8 cellular contexts compared by ENCODE assay signal in the genomic region with DNA sequence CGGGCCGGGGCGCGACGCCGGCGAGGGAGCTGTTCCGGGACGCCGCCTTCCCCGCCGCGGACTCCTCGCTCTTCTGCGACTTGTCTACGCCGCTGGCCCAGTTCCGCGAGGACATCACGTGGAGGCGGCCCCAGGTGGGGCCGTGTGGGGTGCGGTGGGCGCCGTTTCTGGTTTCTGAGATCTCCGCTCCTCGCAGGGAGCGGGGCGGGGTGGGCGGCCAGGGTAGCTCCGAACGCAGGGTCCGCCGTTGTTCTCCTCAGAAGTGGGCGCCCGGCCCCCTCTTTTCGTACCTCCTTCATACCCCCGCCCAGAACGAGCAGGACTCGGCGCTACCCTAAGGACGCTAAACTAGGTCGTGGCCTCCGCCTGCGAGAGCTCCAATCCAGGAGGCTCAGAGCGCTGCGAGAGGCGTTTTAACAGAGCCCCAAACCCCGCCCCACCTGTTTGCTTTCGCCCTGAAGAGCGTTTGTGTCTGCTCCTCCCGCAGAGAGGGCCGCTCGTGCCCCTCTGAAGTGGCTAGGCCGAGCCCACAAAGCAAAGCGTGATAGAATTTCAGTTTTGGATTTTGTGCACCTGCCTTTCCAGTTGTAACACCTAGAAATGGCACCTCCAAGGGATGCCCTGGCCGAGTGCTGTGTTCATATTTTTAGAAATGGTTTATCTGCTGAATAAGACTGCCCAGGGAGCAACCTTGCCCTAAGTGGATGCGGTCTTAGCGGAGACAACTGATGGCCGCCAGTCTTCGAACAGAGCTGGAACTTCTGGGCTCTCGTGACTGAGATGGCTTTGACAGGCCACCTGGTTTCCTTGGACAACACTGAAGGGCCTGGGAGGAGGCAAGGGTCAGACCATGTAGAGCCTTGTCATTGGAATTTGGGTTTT. TPM values are rescaled to one million over a fixed set of nuclear protein-coding genes. Genes with fewer than 3 reads are reported as not detected.
A peak's percentile ranks its signal among the peaks of the same experiment; 100 is the strongest.
DNase-seq lines count a peak whose midpoint lies in the region; ATAC-seq and TF ChIP-seq lines count a peak whose summit lies in the region.

No MANE protein-coding gene starts in this region.

- H3K4me1 ChIP-seq in liver (ENCODE audit: control insufficient read depth in 4 of 4, insufficient read depth in 4 of 4, low read length in 3 of 4): peaks cover 18 to 53% (median 40%) of the 10 kb centered on the region in 4 donors

- TF ChIP-seq RAD21 in liver (IDR thresholded peaks at IDR 0.05): no peak

- H3K27ac ChIP-seq in liver (ENCODE audit: low read depth in 1 of 2, low read length in 2 of 2): peak overlapping the region; percentile 23 to 95

- H3K9ac ChIP-seq in liver (ENCODE audit: low read depth in 1 of 2, low read length in 2 of 2): peak overlapping the region; percentile 33 to 38

- peak; percentile 2 for ATAC-seq in GM19035 (IDR thresholded peaks at IDR 0.05; ENCODE audit: unreplicated experiment)

- peaks cover 0 to 6% (median 4%) of the 10 kb centered on the region in 4 donors for H3K36me3 ChIP-seq in liver (ENCODE audit: control insufficient read depth in 4 of 4, insufficient read depth in 3 of 4, low read depth in 1 of 4, low read length in 3 of 4)

- 5% methylated on average over 62 of the region's 62 CpGs for WGBS in liver

- no peaks in the 10 kb centered on the region for H3K9me3 ChIP-seq in liver (ENCODE audit: control insufficient read depth in 4 of 4, low read length in 3 of 4)

- H3K27me3 ChIP-seq in liver (ENCODE audit: control insufficient read depth in 4 of 4, insufficient read depth in 4 of 4, low read length in 3 of 4): no peaks in the 10 kb centered on the region

- no peak for TF ChIP-seq CTCF in liver (IDR thresholded peaks at IDR 0.05; ENCODE audit: low read depth, low read length, missing input control)

- DNase-seq in AG08396 (ENCODE audit: low spot score) (peak; percentile 53), T-helper 22 cell (ENCODE audit: low read depth) (peak; percentile 51), Ammon's horn (ENCODE audit: low spot score) (no peak)
- peak; percentile 42 for DNase-seq in Jurkat, Clone E6-1 (ENCODE audit: low read depth, low spot score)
- peak; percentile 47 for DNase-seq in central memory CD4-positive, alpha-beta T cell
- DNase-seq in stimulated activated naive CD4-positive, alpha-beta T cell treated with Interleukin-2 at 50 U/mL for 16 hours (lab: John Stamatoyannopoulos, UW): peak; percentile 62

- H3K4me3 ChIP-seq in Jurkat, Clone E6-1 (ENCODE audit: low read length): peak overlapping the region; percentile 97
- H3K4me3 ChIP-seq in liver (ENCODE audit: low read depth in 1 of 3, low read length in 3 of 3): peak overlapping the region; percentile 36 to 90 (median 80)

TF ChIP-seq in liver, 16 proteins besides CTCF, POLR2A, EP300 and RAD21:
- TF ChIP-seq, protein P1, sequence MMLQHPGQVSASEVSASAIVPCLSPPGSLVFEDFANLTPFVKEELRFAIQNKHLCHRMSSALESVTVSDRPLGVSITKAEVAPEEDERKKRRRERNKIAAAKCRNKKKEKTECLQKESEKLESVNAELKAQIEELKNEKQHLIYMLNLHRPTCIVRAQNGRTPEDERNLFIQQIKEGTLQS (IDR thresholded peaks at IDR 0.05): no peak
- TF ChIP-seq HNF4A (conservative IDR thresholded peaks at IDR 0.05): no peak
- no peak for TF ChIP-seq HNF4G (IDR thresholded peaks at IDR 0.05)
- no peak for TF ChIP-seq MAX (IDR thresholded peaks at IDR 0.05)
- TF ChIP-seq EGR1 (IDR thresholded peaks at IDR 0.05; ENCODE audit: low read depth in 2 of 2): no peak
- no peak for TF ChIP-seq FOXA2 (IDR thresholded peaks at IDR 0.05)
- TF ChIP-seq GABPA (IDR thresholded peaks at IDR 0.05 in 1 of 2, conservative IDR thresholded peaks at IDR 0.05 in 1 of 2): no peak
- TF ChIP-seq, protein P2, sequence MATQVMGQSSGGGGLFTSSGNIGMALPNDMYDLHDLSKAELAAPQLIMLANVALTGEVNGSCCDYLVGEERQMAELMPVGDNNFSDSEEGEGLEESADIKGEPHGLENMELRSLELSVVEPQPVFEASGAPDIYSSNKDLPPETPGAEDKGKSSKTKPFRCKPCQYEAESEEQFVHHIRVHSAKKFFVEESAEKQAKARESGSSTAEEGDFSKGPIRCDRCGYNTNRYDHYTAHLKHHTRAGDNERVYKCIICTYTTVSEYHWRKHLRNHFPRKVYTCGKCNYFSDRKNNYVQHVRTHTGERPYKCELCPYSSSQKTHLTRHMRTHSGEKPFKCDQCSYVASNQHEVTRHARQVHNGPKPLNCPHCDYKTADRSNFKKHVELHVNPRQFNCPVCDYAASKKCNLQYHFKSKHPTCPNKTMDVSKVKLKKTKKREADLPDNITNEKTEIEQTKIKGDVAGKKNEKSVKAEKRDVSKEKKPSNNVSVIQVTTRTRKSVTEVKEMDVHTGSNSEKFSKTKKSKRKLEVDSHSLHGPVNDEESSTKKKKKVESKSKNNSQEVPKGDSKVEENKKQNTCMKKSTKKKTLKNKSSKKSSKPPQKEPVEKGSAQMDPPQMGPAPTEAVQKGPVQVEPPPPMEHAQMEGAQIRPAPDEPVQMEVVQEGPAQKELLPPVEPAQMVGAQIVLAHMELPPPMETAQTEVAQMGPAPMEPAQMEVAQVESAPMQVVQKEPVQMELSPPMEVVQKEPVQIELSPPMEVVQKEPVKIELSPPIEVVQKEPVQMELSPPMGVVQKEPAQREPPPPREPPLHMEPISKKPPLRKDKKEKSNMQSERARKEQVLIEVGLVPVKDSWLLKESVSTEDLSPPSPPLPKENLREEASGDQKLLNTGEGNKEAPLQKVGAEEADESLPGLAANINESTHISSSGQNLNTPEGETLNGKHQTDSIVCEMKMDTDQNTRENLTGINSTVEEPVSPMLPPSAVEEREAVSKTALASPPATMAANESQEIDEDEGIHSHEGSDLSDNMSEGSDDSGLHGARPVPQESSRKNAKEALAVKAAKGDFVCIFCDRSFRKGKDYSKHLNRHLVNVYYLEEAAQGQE (IDR thresholded peaks at IDR 0.05): no peak
- TF ChIP-seq SP1 (IDR thresholded peaks at IDR 0.05): no peak
- TF ChIP-seq RXRA (IDR thresholded peaks at IDR 0.05): no peak
- TF ChIP-seq FOXA1 (IDR thresholded peaks at IDR 0.05): no peak
- no peak for TF ChIP-seq TAF1 (conservative IDR thresholded peaks at IDR 0.05)
- no peak for TF ChIP-seq YY1 (IDR thresholded peaks at IDR 0.05)
- no peak for TF ChIP-seq JUND (IDR thresholded peaks at IDR 0.05)
- TF ChIP-seq NR2F2 (IDR thresholded peaks at IDR 0.05): no peak
- TF ChIP-seq, protein P3, sequence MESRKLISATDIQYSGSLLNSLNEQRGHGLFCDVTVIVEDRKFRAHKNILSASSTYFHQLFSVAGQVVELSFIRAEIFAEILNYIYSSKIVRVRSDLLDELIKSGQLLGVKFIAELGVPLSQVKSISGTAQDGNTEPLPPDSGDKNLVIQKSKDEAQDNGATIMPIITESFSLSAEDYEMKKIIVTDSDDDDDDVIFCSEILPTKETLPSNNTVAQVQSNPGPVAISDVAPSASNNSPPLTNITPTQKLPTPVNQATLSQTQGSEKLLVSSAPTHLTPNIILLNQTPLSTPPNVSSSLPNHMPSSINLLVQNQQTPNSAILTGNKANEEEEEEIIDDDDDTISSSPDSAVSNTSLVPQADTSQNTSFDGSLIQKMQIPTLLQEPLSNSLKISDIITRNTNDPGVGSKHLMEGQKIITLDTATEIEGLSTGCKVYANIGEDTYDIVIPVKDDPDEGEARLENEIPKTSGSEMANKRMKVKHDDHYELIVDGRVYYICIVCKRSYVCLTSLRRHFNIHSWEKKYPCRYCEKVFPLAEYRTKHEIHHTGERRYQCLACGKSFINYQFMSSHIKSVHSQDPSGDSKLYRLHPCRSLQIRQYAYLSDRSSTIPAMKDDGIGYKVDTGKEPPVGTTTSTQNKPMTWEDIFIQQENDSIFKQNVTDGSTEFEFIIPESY (IDR thresholded peaks at IDR 0.05): no peak

RNA-seq across cellular contexts. Expression of gene CAPN10, which starts 0.6 kb away (rescaled TPM):
- polyA plus RNA-seq in Jurkat, Clone E6-1 (2012; ENCODE audit: insufficient read depth, insufficient read length): 41.3 TPM
- total RNA-seq in liver: 10 to 100 TPM in 1 of 2 donors, 1 to 10 TPM in 1; 5.3 to 11.3 TPM
- polyA plus RNA-seq in liver: 1 to 10 TPM; 4.8 to 7.6 TPM

RNA-seq across cellular contexts. Expression of gene RNPEPL1, which starts 18.9 kb away (rescaled TPM):
- polyA plus RNA-seq in Jurkat, Clone E6-1 (2012; ENCODE audit: insufficient read depth, insufficient read length): 53.4 TPM
- total RNA-seq in liver: 10 to 100 TPM; 26.1 to 32.8 TPM
- polyA plus RNA-seq in liver: 10 to 100 TPM; 24.8 to 43.9 TPM

RNA-seq across cellular contexts. Expression of gene DUSP28, which starts 27.0 kb away (rescaled TPM):
- polyA plus RNA-seq in Jurkat, Clone E6-1 (2012; ENCODE audit: insufficient read depth, insufficient read length): 8.4 TPM
- 1 to 10 TPM; 1.9 to 3.5 TPM for total RNA-seq in liver
- 1 to 10 TPM; 2.4 to 4.1 TPM for polyA plus RNA-seq in liver

RNA-seq across cellular contexts. Expression of gene ANKMY1, which starts 29.4 kb away (rescaled TPM):
- 26.7 TPM for polyA plus RNA-seq in Jurkat, Clone E6-1 (2012; ENCODE audit: insufficient read depth, insufficient read length)
- 10 to 100 TPM in 1 of 2 donors, 1 to 10 TPM in 1; 5.4 to 12.8 TPM for total RNA-seq in liver
- 1 to 10 TPM; 2.5 to 3.0 TPM for polyA plus RNA-seq in liver

RNA-seq across cellular contexts. Expression of gene GPR35, which starts 38.1 kb away (rescaled TPM):
- polyA plus RNA-seq in Jurkat, Clone E6-1 (2012; ENCODE audit: insufficient read depth, insufficient read length): not detected
- total RNA-seq in liver: 1 to 10 TPM in 1 of 2 donors, under 1 TPM in 1; 0.50 to 2.4 TPM
- polyA plus RNA-seq in liver: under 1 TPM; 0.30 to 0.38 TPM
